8 cellular contexts compared by ENCODE assay signal in the genomic region with DNA sequence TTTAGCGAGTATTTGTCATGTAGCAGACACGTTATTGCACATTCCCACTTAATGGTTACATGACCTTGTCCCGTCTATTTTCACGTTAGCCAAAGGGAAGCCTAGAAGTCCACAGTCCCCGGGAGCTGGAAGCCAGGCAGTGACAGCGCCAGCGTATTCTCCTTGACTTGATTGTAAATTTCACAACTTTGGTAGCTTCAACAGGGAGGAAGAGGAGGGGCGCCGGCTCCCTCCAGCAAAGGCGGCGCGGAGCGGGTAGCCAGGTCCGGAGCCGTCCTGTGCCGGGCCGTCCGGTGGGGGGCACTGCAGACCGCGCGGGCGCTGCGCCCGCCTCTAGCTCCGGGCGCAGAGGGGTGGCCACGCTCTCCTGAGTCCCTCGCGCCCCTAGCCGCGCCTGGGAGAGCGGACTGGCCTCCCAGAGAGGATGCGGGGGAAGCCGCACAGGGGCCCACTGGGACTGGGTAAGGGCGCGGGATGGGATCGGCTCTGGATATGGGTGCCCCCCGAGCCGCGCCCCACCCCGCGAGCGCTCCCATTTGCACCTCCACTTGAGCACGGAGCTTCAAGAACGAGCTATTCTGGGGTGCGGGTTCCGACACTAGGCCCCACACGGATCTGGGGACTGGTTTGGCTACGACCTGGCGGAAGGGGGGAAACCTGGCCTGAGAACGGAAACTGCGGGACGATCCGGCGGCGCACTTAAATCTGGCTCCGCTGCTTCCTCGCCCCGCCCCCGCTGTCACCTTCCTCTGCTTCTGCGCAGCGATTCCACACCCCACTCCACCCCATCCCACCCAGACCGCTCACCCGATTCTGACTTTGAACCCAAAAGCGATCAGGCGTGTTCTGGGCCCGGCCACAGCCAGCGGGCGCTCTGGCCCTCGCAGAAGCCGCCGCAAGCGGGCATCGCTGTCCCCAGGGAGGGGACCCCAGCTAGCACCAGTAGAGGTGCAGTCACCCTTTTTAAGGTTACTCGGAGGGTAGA. TPM values are rescaled to one million over a fixed set of nuclear protein-coding genes. Genes with fewer than 3 reads are reported as not detected.
DNase-seq lines count a peak whose midpoint lies in the region; ATAC-seq, FAIRE-seq and TF ChIP-seq lines count a peak whose summit lies in the region.

No MANE protein-coding gene starts in this region.

- CTCF ChIA-PET in SK-N-SH (lab: Yijun Ruan, JAX) = interaction anchor here (0.6 to 4.3 kb wide), 27 partner anchors 9 to 1370 kb away, joined by 3 to 49 read pairs (median 4); no protein-coding TSS in a partner anchor
- CTCF ChIA-PET in H1 (lab: Charles Lee; ENCODE audit: partially characterized antibody) = interaction anchor here (0.5 to 2.7 kb wide), 49 partner anchors 8 to 1347 kb away, joined by 3 to 33 read pairs (median 4); no protein-coding TSS in a partner anchor

- H3K4me1 ChIP-seq in SK-N-SH (ENCODE audit: control insufficient read depth in 1 of 2, insufficient read depth in 2 of 2, low read depth in 1 of 2, low read length in 1 of 2) = no peaks in the 10 kb centered on the region; a peak in 1 of 4 replicates
- peaks cover 0 to 5% (median 5%) of the 10 kb centered on the region in 4 experiments; a peak in 4 of 7 replicates for H3K4me1 ChIP-seq in H1 (replicated peaks in 1 of 4; ENCODE audit: control insufficient read depth in 3 of 4, insufficient read depth in 4 of 4, low read length in 3 of 4)

- H3K27me3 ChIP-seq in SK-N-SH (ENCODE audit: insufficient read depth) = peaks cover 40% of the 10 kb centered on the region
- peaks cover 0 to 19% (median 17%) of the 10 kb centered on the region in 4 experiments; a peak in 6 of 7 replicates for H3K27me3 ChIP-seq in H1 (replicated peaks in 1 of 4; ENCODE audit: control insufficient read depth in 3 of 4, extremely low read depth in 1 of 4, insufficient read depth in 3 of 4, low read length in 3 of 4)

- H3K36me3 ChIP-seq in SK-N-SH (replicated peaks in 1 of 2; ENCODE audit: control insufficient read depth in 1 of 2, insufficient read depth in 2 of 2, low read length in 1 of 2) = no peaks in the 10 kb centered on the region
- H3K36me3 ChIP-seq in H1 (ENCODE audit: control insufficient read depth in 2 of 4, insufficient read depth in 4 of 4, low read length in 3 of 4) = no peaks in the 10 kb centered on the region

- TF ChIP-seq CTCF in SK-N-SH (IDR thresholded peaks at IDR 0.05) (peak; percentile 71), H1 (IDR thresholded peaks at IDR 0.05; ENCODE audit: control extremely low read depth in 1 of 3, insufficient read depth in 1 of 3, low read depth in 1 of 3, low read length in 3 of 3) (peak; percentile 73 to 79 (median 76))

- no peak overlapping the region for H2BK5ac ChIP-seq in H1 (ENCODE audit: low read depth, low read length)

- peak overlapping the region; percentile 6 for H3K56ac ChIP-seq in H1 (replicated peaks; ENCODE audit: insufficient read length, low read depth, low read length)

- H3K9ac ChIP-seq in SK-N-SH (no peak overlapping the region), H1 (replicated peaks in 1 of 4; ENCODE audit: extremely low read depth in 1 of 4, low read depth in 3 of 4, low read length in 3 of 4) (peak overlapping the region in 2 of 4 experiments; percentile 1 to 29; a peak in 4 of 7 replicates)

- H3K4me2 ChIP-seq in SK-N-SH (peak overlapping the region; percentile 89), H1 (ENCODE audit: insufficient read depth in 1 of 2, low read depth in 2 of 2, low read length in 2 of 2) (peak overlapping the region; percentile 88 to 89)

- peak overlapping the region; percentile 65 for H4K91ac ChIP-seq in H1 (replicated peaks; ENCODE audit: insufficient read length, low read length)

- H2BK120ac ChIP-seq in H1 (replicated peaks; ENCODE audit: low read depth, low read length) = peak overlapping the region; percentile 50

- no peak overlapping the region for H2BK15ac ChIP-seq in H1 (ENCODE audit: low read length)

- peak overlapping the region; percentile 32 for H3K18ac ChIP-seq in H1 (ENCODE audit: extremely low read depth, low read length)

- peak; percentile 61 for ATAC-seq in HG02970 (IDR thresholded peaks at IDR 0.05; ENCODE audit: low FRiP score, unreplicated experiment)

- H4K20me1 ChIP-seq in SK-N-SH (ENCODE audit: insufficient read depth) = no peaks in the 10 kb centered on the region
- H4K20me1 ChIP-seq in H1 (replicated peaks in 1 of 2; ENCODE audit: control insufficient read depth in 1 of 2, insufficient read depth in 2 of 2, low read length in 2 of 2) = no peaks in the 10 kb centered on the region

- no peaks in the 10 kb centered on the region for H3K79me2 ChIP-seq in SK-N-SH (ENCODE audit: insufficient read depth)
- no peaks in the 10 kb centered on the region for H3K79me2 ChIP-seq in H1 (ENCODE audit: control insufficient read depth in 1 of 2, insufficient read depth in 2 of 2, low read length in 2 of 2)

- peak; percentile 63 for DNase-seq in activated effector memory CD4-positive, alpha-beta T cell treated with anti-CD3 and anti-CD28 coated beads, Interleukin-2, amount 50 U/mL, for 16 hours
- DNase-seq in activated effector memory CD4-positive, alpha-beta T cell treated with Interleukin-2 at 50 U/mL for 16 hours = no peak
- DNase-seq in SK-N-SH = peak; percentile 84
- DNase-seq in H1 (ENCODE audit: low read depth in 1 of 2, low spot score in 2 of 2) = peak in 1 of 2 experiments; percentile 80
- DNase-seq in medulla oblongata (ENCODE audit: extremely low spot score) = peak; percentile 43
- peak in 35 of 49 donors; percentile 5 to 66 (median 29) for DNase-seq in substantia nigra (lab: John Stamatoyannopoulos, UW)
- no peak for DNase-seq in NCI-H2029 treated with DMSO at 0.1 percent for 48 hours (lab: John Stamatoyannopoulos, UW)

- no peak overlapping the region for H4K5ac ChIP-seq in H1 (ENCODE audit: insufficient read length, low read depth, low read length)

- H2AFZ ChIP-seq in SK-N-SH (ENCODE audit: low read depth) (peak overlapping the region; percentile 88), H1 (ENCODE audit: low read length) (peak overlapping the region; percentile 93)

- peak overlapping the region; percentile 43 to 65 for H3K4me3 ChIP-seq in SK-N-SH (ENCODE audit: low read depth in 2 of 2, low read length in 1 of 2)
- peak overlapping the region; percentile 47 to 75 (median 58) for H3K4me3 ChIP-seq in H1 (ENCODE audit: extremely low read depth in 1 of 4, insufficient read depth in 2 of 4, low read depth in 3 of 4, low read length in 4 of 4)

- H3K23ac ChIP-seq in H1 (ENCODE audit: insufficient read length) = no peak overlapping the region

- no peaks in the 10 kb centered on the region for H3K9me3 ChIP-seq in SK-N-SH
- no peaks in the 10 kb centered on the region for H3K9me3 ChIP-seq in H1 (ENCODE audit: insufficient read depth in 2 of 2, low read depth in 1 of 2, low read length in 1 of 2)

- FAIRE-seq in H1 (lab: Jason Lieb, UNC) = no peak

- no peaks in the 10 kb centered on the region for H3K9me2 ChIP-seq in SK-N-SH

- H4K8ac ChIP-seq in H1 (ENCODE audit: extremely low read depth, insufficient read depth, low read length) = peak overlapping the region; percentile 68

- POLR2A ChIA-PET in SK-N-SH (lab: Yijun Ruan, JAX) (no interaction called here), H1 (lab: Charles Lee; ENCODE audit: partially characterized antibody) (interaction anchor here (0.8 to 1.2 kb wide), 2 partner anchors 40 to 182 kb away, joined by 3 to 4 read pairs; no protein-coding TSS in a partner anchor)

- no peak overlapping the region for H2BK12ac ChIP-seq in H1 (ENCODE audit: low read depth, low read length)

- no peak overlapping the region for H3K4ac ChIP-seq in H1 (replicated peaks; ENCODE audit: insufficient read length, low read depth, low read length)

- WGBS in SK-N-SH (ENCODE audit: low lambda C conversion rate) = under 1% methylated on average over 34 of the region's 75 CpGs
- 6% methylated on average over 56 of the region's 75 CpGs; no CpG with 5 or more reads in 1 of the 2 experiments for WGBS in H1 (ENCODE audit: extremely low coverage in 1 of 2, insufficient coverage in 1 of 2, insufficient read length in 1 of 2, insufficient replicate concordance in 2 of 2, low coverage in 1 of 2, low lambda C conversion rate in 2 of 2, missing lambda C conversion rate in 1 of 2), 2 experiments

- no peak overlapping the region for H2BK20ac ChIP-seq in H1 (ENCODE audit: low read length)

- H3K27ac ChIP-seq in SK-N-SH (ENCODE audit: low read depth in 2 of 2, low read length in 1 of 2) (no peak overlapping the region), H1 (ENCODE audit: low read depth, low read length) (no peak overlapping the region), substantia nigra (ENCODE audit: low read depth, low read length, poor library complexity, severe bottlenecking) (no peak overlapping the region)

- H3F3A ChIP-seq in SK-N-SH (replicated peaks; ENCODE audit: insufficient read depth) = no peaks in the 10 kb centered on the region

- H3K14ac ChIP-seq in H1 (ENCODE audit: insufficient read length) = no peak overlapping the region

- no peak for TF ChIP-seq POLR2A in H1 (IDR thresholded peaks at IDR 0.05; ENCODE audit: control extremely low read depth in 1 of 2, low read depth in 2 of 2, low read length in 2 of 2)

- TF ChIP-seq EP300 in SK-N-SH (IDR thresholded peaks at IDR 0.05; ENCODE audit: borderline replicate concordance in 1 of 2, low read depth in 1 of 2, low read length in 1 of 2) = peak in 1 of 2 experiments; percentile 7; a peak in 1 of 4 replicates
- no peak for TF ChIP-seq EP300 in H1 (IDR thresholded peaks at IDR 0.05; ENCODE audit: borderline replicate concordance in 1 of 2, low read depth in 2 of 2, low read length in 2 of 2)

- no peaks in the 10 kb centered on the region for H3K79me1 ChIP-seq in H1 (ENCODE audit: low read depth, low read length)

- TF ChIP-seq RAD21 in SK-N-SH (IDR thresholded peaks at IDR 0.05; ENCODE audit: low read length) = peak; percentile 58
- TF ChIP-seq RAD21 in H1 (IDR thresholded peaks at IDR 0.05 in 1 of 2, conservative IDR thresholded peaks at IDR 0.05 in 1 of 2; ENCODE audit: low read depth in 2 of 2, low read length in 2 of 2) = peak; percentile 83 to 87

- H2AK5ac ChIP-seq in H1 (ENCODE audit: low read depth, low read length) = no peak overlapping the region

- peaks cover 7% of the 10 kb centered on the region; the same call in 1 of the 2 replicates for H3K23me2 ChIP-seq in H1 (ENCODE audit: low read depth, low read length)

TF ChIP-seq in H1, 55 proteins besides CTCF, POLR2A, EP300 and RAD21 (continues in another document):
- peak; percentile 47 for TF ChIP-seq EZH2 (IDR thresholded peaks at IDR 0.05; ENCODE audit: low read depth, low read length, severe bottlenecking)

RNA-seq across cellular contexts. Expression of a gene that starts 23.8 kb away (rescaled TPM):
- polyA plus RNA-seq in SK-N-SH (2012; rRNA removed) = 5.3 and 7.2 TPM in 2 replicates
- polyA plus RNA-seq in SK-N-SH (2012; cell fraction: cytosol; rRNA removed) = 3.6 and 6.1 TPM in 2 replicates
- 23.5 and 34.4 TPM in 2 replicates for polyA plus RNA-seq in SK-N-SH (2012; cell fraction: nucleus; rRNA removed)
- total RNA-seq in H1 (2021; fragmentation: NEBNext Ultra II Directional; extraction: Animal tissue kit (Norgen Biotek cat#: 25700)) = 2.8 and 3.1 TPM in 2 replicates
- 0.77 and 1.9 TPM in 2 replicates for polyA plus RNA-seq in H1 (2011; rRNA removed)
- polyA plus RNA-seq in H1 (2011; cell fraction: cytosol; rRNA removed) = 0.92 TPM
- polyA plus RNA-seq in H1 (2011; cell fraction: nucleus; rRNA removed) = 2.5 TPM
- 0.90 to 1.6 TPM (median 1.3 TPM) in 4 replicates for polyA plus RNA-seq in H1 (2012, experiment 1 of 2)
- polyA plus RNA-seq in H1 (2012, experiment 2 of 2) = 0.67 TPM
- polyA plus RNA-seq in H1 (2013, experiment 1 of 2) = 1.4 TPM
- polyA plus RNA-seq in H1 (2013, experiment 2 of 2) = 1.5 TPM
- 0.63 and 1.0 TPM in 2 replicates for polyA minus RNA-seq in H1 (2011; rRNA and poly(A)+ RNA removed)
- 1.2 TPM for polyA minus RNA-seq in H1 (2011; cell fraction: cytosol; rRNA and poly(A)+ RNA removed)
- polyA minus RNA-seq in H1 (2011; cell fraction: nucleus; rRNA and poly(A)+ RNA removed) = 6.7 TPM

Comparison
In these comparisons a context has a peak if more than half of its experiments do, and no peak if none do; other contexts are left out.
1. DNase-seq: peak in activated effector memory CD4-positive, alpha-beta T cell treated with anti-CD3 and anti-CD28 coated beads, Interleukin-2, amount 50 U/mL, for 16 hours (single experiment), SK-N-SH (single experiment), medulla oblongata (single experiment) and substantia nigra (35 of 49); none in activated effector memory CD4-positive, alpha-beta T cell treated with Interleukin-2 at 50 U/mL for 16 hours (single experiment) and NCI-H2029 treated with DMSO at 0.1 percent for 48 hours (single experiment).